ENCODE assay signal across 25 cellular contexts in genomic region chr3:193734737-193735366, GRCh38.
"Had no signal": no experiment of that assay in that cellular context is flagged by ENCODE, and none has a peak within 500 bp of the region (broad histone marks: within the 10 kb centered on the region; RNA-seq: fewer than 3 reads in every experiment).

No MANE protein-coding gene starts in this region.

- H3K36me3 Mint-ChIP-seq: activated CD4-positive, alpha-beta memory T cell treated with anti-CD3 and anti-CD28 coated beads for 36 hours; activated naive CD4-positive, alpha-beta T cell treated with anti-CD3 and anti-CD28 coated beads, Interleukin-2, amount 10 ng/mL, durations not matched to agents 7 days and 5 days; activated naive CD8-positive, alpha-beta T cell treated with anti-CD3 and anti-CD28 coated beads for 36 hours; WTC11 had no signal

- H3K27me3 ChIP-seq: SJSA1 had no signal

- H3K4me1 Mint-ChIP-seq: activated CD4-positive, alpha-beta T cell treated with anti-CD3 and anti-CD28 coated beads, Interleukin-2, amount 10 ng/mL, durations not matched to agents 7 days and 5 days; activated naive CD4-positive, alpha-beta T cell treated with anti-CD3 and anti-CD28 coated beads, Interleukin-2, amount 10 ng/mL, durations not matched to agents 7 days and 5 days; activated naive CD8-positive, alpha-beta T cell treated with anti-CD3 and anti-CD28 coated beads for 36 hours; central memory CD8-positive, alpha-beta T cell had no signal

- H3K27ac ChIP-seq: SJSA1 had no signal

- H3K4me3 ChIP-seq: K562, SJSA1 had no signal

- H3K36me3 ChIP-seq: SJSA1 had no signal

- FAIRE-seq: K562, RCC 7860 had no signal

- DNase-seq: activated CD4-positive, alpha-beta memory T cell treated with anti-CD3 and anti-CD28 coated beads for 36 hours; activated CD4-positive, alpha-beta T cell treated with anti-CD3 and anti-CD28 coated beads, Interleukin-2, amount 10 ng/mL, durations not matched to agents 7 days and 5 days; activated CD4-positive, CD25-positive, alpha-beta regulatory T cell treated with anti-CD3 and anti-CD28 coated beads, Interleukin-2, amount 50 U/mL, for 72 hours; activated CD8-positive, alpha-beta memory T cell treated with anti-CD3 and anti-CD28 coated beads for 24 hours; activated gamma-delta T cell treated with Interleukin-2 at 50 U/mL for 16 hours; activated naive CD4-positive, alpha-beta T cell treated with anti-CD3 and anti-CD28 coated beads, Interleukin-2, amount 10 ng/mL, durations not matched to agents 7 days and 5 days; activated naive CD8-positive, alpha-beta T cell treated with anti-CD3 and anti-CD28 coated beads for 36 hours; activated T-cell treated with anti-CD3 and anti-CD28 coated beads, Interleukin-2, amount 50 U/mL, for 72 hours; anterior cingulate cortex; Karpas-422; NCI-H1048; NCI-H1417; NCI-H1930; NCI-H2107; NCI-H524; PC-3; SHP77; SW 1271 had no signal

- H3K9me3 Mint-ChIP-seq: activated CD4-positive, alpha-beta memory T cell treated with anti-CD3 and anti-CD28 coated beads for 36 hours; activated CD4-positive, alpha-beta T cell treated with anti-CD3 and anti-CD28 coated beads, Interleukin-2, amount 10 ng/mL, durations not matched to agents 7 days and 5 days; activated naive CD4-positive, alpha-beta T cell treated with anti-CD3 and anti-CD28 coated beads, Interleukin-2, amount 10 ng/mL, durations not matched to agents 7 days and 5 days; activated naive CD8-positive, alpha-beta T cell treated with anti-CD3 and anti-CD28 coated beads for 36 hours; activated T-cell treated with anti-CD3 and anti-CD28 coated beads, Interleukin-2, amount 50 U/mL, for 72 hours; activated T-helper 2 cell treated with anti-CD3 and anti-CD28 coated beads, Interferon-gamma antibody, Interleukin-2, Interleukin-4, amounts not matched to agents 10 μg/mL and 5 μg/mL and 100 μg/mL, durations not matched to agents 14 hours and 24 hours and 36 hours; central memory CD8-positive, alpha-beta T cell; T-helper 2 cell treated with Interferon-gamma antibody and Interleukin-4, amounts not matched to agents 5 μg/mL and 100 μg/mL, for 36 hours; WTC11 had no signal

- H3K27ac Mint-ChIP-seq: activated CD4-positive, alpha-beta memory T cell treated with anti-CD3 and anti-CD28 coated beads for 36 hours; activated CD4-positive, alpha-beta T cell treated with anti-CD3 and anti-CD28 coated beads, Interleukin-2, amount 10 ng/mL, durations not matched to agents 7 days and 5 days; activated naive CD4-positive, alpha-beta T cell treated with anti-CD3 and anti-CD28 coated beads, Interleukin-2, amount 10 ng/mL, durations not matched to agents 7 days and 5 days; activated naive CD8-positive, alpha-beta T cell treated with anti-CD3 and anti-CD28 coated beads for 36 hours; activated T-cell treated with anti-CD3 and anti-CD28 coated beads, Interleukin-2, amount 50 U/mL, for 72 hours; activated T-helper 2 cell treated with anti-CD3 and anti-CD28 coated beads, Interferon-gamma antibody, Interleukin-2, Interleukin-4, amounts not matched to agents 10 μg/mL and 5 μg/mL and 100 μg/mL, durations not matched to agents 14 hours and 24 hours and 36 hours; T-helper 2 cell treated with Interferon-gamma antibody and Interleukin-4, amounts not matched to agents 5 μg/mL and 100 μg/mL, for 36 hours; WTC11 had no signal

- H3K4me3 Mint-ChIP-seq: activated CD4-positive, alpha-beta memory T cell treated with anti-CD3 and anti-CD28 coated beads for 36 hours; activated CD4-positive, alpha-beta T cell treated with anti-CD3 and anti-CD28 coated beads, Interleukin-2, amount 10 ng/mL, durations not matched to agents 7 days and 5 days; activated naive CD4-positive, alpha-beta T cell treated with anti-CD3 and anti-CD28 coated beads, Interleukin-2, amount 10 ng/mL, durations not matched to agents 7 days and 5 days; activated naive CD8-positive, alpha-beta T cell treated with anti-CD3 and anti-CD28 coated beads for 36 hours; activated T-cell treated with anti-CD3 and anti-CD28 coated beads, Interleukin-2, amount 50 U/mL, for 72 hours; central memory CD8-positive, alpha-beta T cell; T-helper 2 cell treated with Interferon-gamma antibody and Interleukin-4, amounts not matched to agents 5 μg/mL and 100 μg/mL, for 36 hours; WTC11 had no signal
